Comparison of ENCODE assay signal across 32 cellular contexts in genomic region chr20:32837157-32837556, GRCh38. TPM values are rescaled to one million over a fixed set of nuclear protein-coding genes. Genes with fewer than 3 reads are reported as not detected.
DNase-seq lines count a peak whose midpoint lies in the region; ATAC-seq lines count a peak whose summit lies in the region.
"Had no signal": no experiment of that assay in that cellular context is flagged by ENCODE, and none has a peak within 500 bp of the region (broad histone marks: within the 10 kb centered on the region; RNA-seq: fewer than 3 reads in every experiment).

No MANE protein-coding gene starts in this region.

- no peak overlapping the region for H3K18ac ChIP-seq in mesenchymal stem cell (ENCODE audit: low read depth in 1 of 2, low read length in 2 of 2)

- no peak overlapping the region for H4K8ac ChIP-seq in mesenchymal stem cell (ENCODE audit: low read length)

- no peak overlapping the region for H3K4me3 Mint-ChIP-seq in activated naive CD4-positive, alpha-beta T cell treated with anti-CD3 and anti-CD28 coated beads for 36 hours
- H3K4me3 Mint-ChIP-seq in CD8-positive, alpha-beta memory T cell: no peak overlapping the region
- H3K4me3 Mint-ChIP-seq: CD8-positive, alpha-beta T cell; GM23338; HFFc6; IgD-negative memory B cell had no signal

- DNase-seq in activated naive CD4-positive, alpha-beta T cell treated with anti-CD3 and anti-CD28 coated beads for 36 hours: no peak
- no peak for DNase-seq in activated naive CD4-positive, alpha-beta T cell (lab: John Stamatoyannopoulos, UW)
- no peak for DNase-seq in CD8-positive, alpha-beta memory T cell
- DNase-seq in caudate nucleus (lab: John Stamatoyannopoulos, UW) (no peak), mesenchymal stem cell (no peak)
- DNase-seq: CD8-positive, alpha-beta T cell; DMS 273 treated with DMSO at 0.1 percent for 48 hours; DMS79; EL; GDM1; HFFc6; MM.1S; NCI-H1048; NCI-H1417 treated with DMSO at 0.1 percent for 48 hours; NCI-H1694 treated with DMSO at 0.1 percent for 48 hours; NCI-H2081; NCI-H2227 treated with DMSO at 0.1 percent for 48 hours; NCI-H69; SHP77 had no signal

- no peak overlapping the region for H3K23ac ChIP-seq in mesenchymal stem cell (ENCODE audit: low read length in 2 of 2)

- no peak overlapping the region for H3K27ac ChIP-seq in CD8-positive, alpha-beta memory T cell (ENCODE audit: low read depth, low read length)
- H3K27ac ChIP-seq in caudate nucleus (ENCODE audit: low read depth, low read length) (peak overlapping the region; percentile 0), mesenchymal stem cell (ENCODE audit: low read length, poor library complexity, severe bottlenecking) (no peak overlapping the region)
- H3K27ac ChIP-seq: KMS-11, RWPE1 had no signal

- peaks cover 53% of the 10 kb centered on the region for H3K4me1 Mint-ChIP-seq in activated naive CD4-positive, alpha-beta T cell treated with anti-CD3 and anti-CD28 coated beads for 36 hours (ENCODE audit: low read depth)
- H3K4me1 Mint-ChIP-seq in CD8-positive, alpha-beta memory T cell: peaks cover 28 to 51% (median 40%) of the 10 kb centered on the region in 3 donors
- H3K4me1 Mint-ChIP-seq: GM23338 had no signal

- peak overlapping the region; percentile 41 for H3K27ac Mint-ChIP-seq in activated naive CD4-positive, alpha-beta T cell treated with anti-CD3 and anti-CD28 coated beads for 36 hours
- peak overlapping the region in 5 of 8 donors; percentile 2 to 91 (median 51) for H3K27ac Mint-ChIP-seq in CD8-positive, alpha-beta memory T cell
- H3K27ac Mint-ChIP-seq: GM23338, HFFc6 had no signal

- H2BK120ac ChIP-seq in mesenchymal stem cell (ENCODE audit: low read depth, low read length): no peak overlapping the region

- H3K36me3 ChIP-seq in CD8-positive, alpha-beta memory T cell (ENCODE audit: insufficient read depth, low read length): peaks cover 38% of the 10 kb centered on the region
- H3K36me3 ChIP-seq in mesenchymal stem cell (ENCODE audit: control insufficient read depth in 1 of 2, insufficient read depth in 2 of 2, low read depth in 1 of 2, low read length in 2 of 2): peaks cover 43 to 81% of the 10 kb centered on the region in 2 experiments

- no peak overlapping the region for H2AK5ac ChIP-seq in mesenchymal stem cell (ENCODE audit: low read length, severe bottlenecking)

- H3K4me2 ChIP-seq in mesenchymal stem cell (ENCODE audit: low read length, poor library complexity, severe bottlenecking): no peak overlapping the region
- H3K4me2 ChIP-seq: GM23338, KMS-11 had no signal

- no peak overlapping the region for H2BK12ac ChIP-seq in mesenchymal stem cell (ENCODE audit: low read length in 2 of 2)

- peaks cover 11% of the 10 kb centered on the region for H3K4me1 ChIP-seq in CD8-positive, alpha-beta memory T cell (ENCODE audit: insufficient read depth, low read length)
- H3K4me1 ChIP-seq in mesenchymal stem cell (ENCODE audit: control insufficient read depth, insufficient read depth, low read depth, low read length): peaks cover 5% of the 10 kb centered on the region
- H3K4me1 ChIP-seq: HAP-1 had no signal

- WGBS in mesenchymal stem cell: 41% methylated on average over 1 of the region's 1 CpG

- POLR2A ChIA-PET in CD8-positive, alpha-beta memory T cell (lab: Charles Lee): no interaction called here

- no peaks in the 10 kb centered on the region for H3K27me3 ChIP-seq in CD8-positive, alpha-beta memory T cell (ENCODE audit: insufficient read depth, low read length, poor library complexity, severe bottlenecking)
- no peaks in the 10 kb centered on the region for H3K27me3 ChIP-seq in mesenchymal stem cell (ENCODE audit: control insufficient read depth in 1 of 2, insufficient read depth in 1 of 2, low read length in 2 of 2)

- no peak overlapping the region for H4K91ac ChIP-seq in mesenchymal stem cell (ENCODE audit: low read length)

- intact Hi-C loops in activated naive CD4-positive, alpha-beta T cell treated with anti-CD3 and anti-CD28 coated beads for 36 hours (cut with micrococcal nuclease): no loop called here

- no peak overlapping the region for H3K9ac ChIP-seq in mesenchymal stem cell (ENCODE audit: low read length)
- H3K9ac ChIP-seq: KMS-11 had no signal

- peaks cover 39% of the 10 kb centered on the region for H3K36me3 Mint-ChIP-seq in activated naive CD4-positive, alpha-beta T cell treated with anti-CD3 and anti-CD28 coated beads for 36 hours (ENCODE audit: low read depth)
- H3K36me3 Mint-ChIP-seq in CD8-positive, alpha-beta memory T cell: peaks cover 0 to 85% (median 20%) of the 10 kb centered on the region in 3 donors

- CTCF ChIA-PET in activated naive CD4-positive, alpha-beta T cell treated with anti-CD3 and anti-CD28 coated beads for 36 hours (lab: Charles Lee): interaction anchor here (0.8 kb wide), 1 partner anchor 47 kb away, joined by 4 read pairs; no protein-coding TSS in a partner anchor
- CTCF ChIA-PET in CD8-positive, alpha-beta memory T cell (lab: Charles Lee): no interaction called here

- H3K14ac ChIP-seq in mesenchymal stem cell (ENCODE audit: low read length in 2 of 2): no peak overlapping the region

- H3K79me1 ChIP-seq in mesenchymal stem cell (replicated peaks; ENCODE audit: low read length, poor library complexity, severe bottlenecking): peaks cover 33% of the 10 kb centered on the region

- H2BK5ac ChIP-seq in mesenchymal stem cell (ENCODE audit: low read depth, low read length, poor library complexity, severe bottlenecking): no peak overlapping the region

- H3K9me3 ChIP-seq in CD8-positive, alpha-beta memory T cell (ENCODE audit: low read length): no peaks in the 10 kb centered on the region
- no peaks in the 10 kb centered on the region for H3K9me3 ChIP-seq in mesenchymal stem cell (ENCODE audit: control insufficient read depth, low read length)
- H3K9me3 ChIP-seq: HAP-1 had no signal

- H3K4me3 ChIP-seq in CD8-positive, alpha-beta memory T cell (ENCODE audit: low read length): no peak overlapping the region
- H3K4me3 ChIP-seq in mesenchymal stem cell (ENCODE audit: insufficient read depth in 1 of 2, low read depth in 1 of 2, low read length in 2 of 2): no peak overlapping the region
- H3K4me3 ChIP-seq: GM12878, GM23338, HAP-1 had no signal

- ATAC-seq in HG02970 (IDR thresholded peaks at IDR 0.05; ENCODE audit: low FRiP score, unreplicated experiment) (no peak), HG03139 (IDR thresholded peaks at IDR 0.05; ENCODE audit: unreplicated experiment) (no peak)
- ATAC-seq: CD8-positive, alpha-beta T cell; GM12878; GM23338; Panc1 had no signal

- H2BK15ac ChIP-seq in mesenchymal stem cell (ENCODE audit: low read depth, poor library complexity, severe bottlenecking): no peak overlapping the region

- H3K27me3 Mint-ChIP-seq in activated naive CD4-positive, alpha-beta T cell treated with anti-CD3 and anti-CD28 coated beads for 36 hours (ENCODE audit: low read depth): no peaks in the 10 kb centered on the region
- H3K27me3 Mint-ChIP-seq in CD8-positive, alpha-beta memory T cell: no peaks in the 10 kb centered on the region
- H3K27me3 Mint-ChIP-seq: IgD-negative memory B cell had no signal

- no peak overlapping the region for H2AFZ ChIP-seq in mesenchymal stem cell (ENCODE audit: low read depth, low read length)
- H2AFZ ChIP-seq: GM23338 had no signal

- H3K4ac ChIP-seq in mesenchymal stem cell (ENCODE audit: low read depth in 1 of 2, low read length in 2 of 2): no peak overlapping the region

- no peaks in the 10 kb centered on the region for H3K9me3 Mint-ChIP-seq in activated naive CD4-positive, alpha-beta T cell treated with anti-CD3 and anti-CD28 coated beads for 36 hours
- no peaks in the 10 kb centered on the region for H3K9me3 Mint-ChIP-seq in CD8-positive, alpha-beta memory T cell
- H3K9me3 Mint-ChIP-seq: CD8-positive, alpha-beta T cell; GM23338; HFFc6; IgD-negative memory B cell had no signal

RNA-seq across cellular contexts. Expression of gene MAPRE1, which starts 17.4 kb away (rescaled TPM):
- 100 to 1,000 TPM; 119 to 127 TPM for total RNA-seq in activated naive CD4-positive, alpha-beta T cell treated with anti-CD3 and anti-CD28 coated beads for 36 hours
- total RNA-seq in CD8-positive, alpha-beta memory T cell: 100 to 1,000 TPM; 154 to 159 TPM
- polyA plus RNA-seq in CD8-positive, alpha-beta memory T cell: 96.3 TPM
- 75.9 TPM for polyA plus RNA-seq in mesenchymal stem cell (2013, experiment 1 of 2)
- 76.3 TPM for polyA plus RNA-seq in mesenchymal stem cell (2013, experiment 2 of 2)

RNA-seq across cellular contexts. Expression of gene EFCAB8, which starts 21.6 kb away (rescaled TPM):
- under 1 TPM; 0.45 to 0.57 TPM for total RNA-seq in activated naive CD4-positive, alpha-beta T cell treated with anti-CD3 and anti-CD28 coated beads for 36 hours
- total RNA-seq in CD8-positive, alpha-beta memory T cell: under 1 TPM; 0.35 to 0.69 TPM
- not detected for polyA plus RNA-seq in CD8-positive, alpha-beta memory T cell
- polyA plus RNA-seq in mesenchymal stem cell (2013, experiment 1 of 2): not detected
- polyA plus RNA-seq in mesenchymal stem cell (2013, experiment 2 of 2): 0.04 TPM
- total RNA-seq: A172, HFFc6, NCI-H460, SK-MEL-5 had no signal
- polyA plus RNA-seq: BJ, GM23338, IgD-negative memory B cell had no signal
